In genomic region chr1:51960262-51960661, GRCh38 we compare ENCODE assay signal across 18 cellular contexts. TPM values are rescaled to one million over a fixed set of nuclear protein-coding genes. Genes with fewer than 3 reads are reported as not detected.
DNase-seq lines count a peak whose midpoint lies in the region; ATAC-seq and TF ChIP-seq lines count a peak whose summit lies in the region.
"Had no signal": no experiment of that assay in that cellular context is flagged by ENCODE, and none has a peak within 500 bp of the region (broad histone marks: within the 10 kb centered on the region; RNA-seq: fewer than 3 reads in every experiment).

No MANE protein-coding gene starts in this region.

- peaks cover 45% of the 10 kb centered on the region for H3K4me1 ChIP-seq in mesendoderm (ENCODE audit: control insufficient read depth, low read depth, low read length)

- no peaks in the 10 kb centered on the region for H3K9me3 Mint-ChIP-seq in stimulated activated naive B cell treated with anti-CD40 and anti-IgM and Interleukin-4, amounts not matched to agents 10 μg/mL and 1 μg/mL and 100 μg/mL, for 72 hours
- H3K9me3 Mint-ChIP-seq: activated naive CD4-positive, alpha-beta T cell treated with anti-CD3 and anti-CD28 coated beads for 36 hours; stimulated activated naive CD8-positive, alpha-beta T cell treated with anti-CD3 and anti-CD28 coated beads, Interleukin-15, amount 100 ng/mL, for 72 hours had no signal

- H3K18ac ChIP-seq in mesendoderm (ENCODE audit: low read length), result no peak overlapping the region

- peak overlapping the region; percentile 80 for H3K56ac ChIP-seq in mesendoderm (ENCODE audit: low read length)

- no peak for ATAC-seq in stimulated activated naive B cell treated with anti-CD40 and anti-IgM and Interleukin-4, amounts not matched to agents 10 μg/mL and 1 μg/mL and 100 μg/mL, for 72 hours (replicated peaks)
- ATAC-seq: left cardiac atrium; stimulated activated naive CD8-positive, alpha-beta T cell treated with anti-CD3 and anti-CD28 coated beads, Interleukin-15, amount 100 ng/mL, for 72 hours had no signal

- H3K4me3 Mint-ChIP-seq in stimulated activated naive B cell treated with anti-CD40 and anti-IgM and Interleukin-4, amounts not matched to agents 10 μg/mL and 1 μg/mL and 100 μg/mL, for 72 hours, result no peak overlapping the region
- H3K4me3 Mint-ChIP-seq: activated naive CD4-positive, alpha-beta T cell treated with anti-CD3 and anti-CD28 coated beads for 36 hours; stimulated activated naive CD8-positive, alpha-beta T cell treated with anti-CD3 and anti-CD28 coated beads, Interleukin-15, amount 100 ng/mL, for 72 hours had no signal

- no peak overlapping the region for H2BK120ac ChIP-seq in mesendoderm (ENCODE audit: low read depth, low read length)

- H3K4ac ChIP-seq in mesendoderm (ENCODE audit: low read depth, low read length), result no peak overlapping the region

- H3K27me3 ChIP-seq in HL-60 (ENCODE audit: insufficient read depth, poor library complexity, severe bottlenecking), result no peaks in the 10 kb centered on the region
- H3K27me3 ChIP-seq in mesendoderm (ENCODE audit: insufficient read depth, low read length, poor library complexity), result no peaks in the 10 kb centered on the region
- H3K27me3 ChIP-seq: BLaER1, brain microvascular endothelial cell had no signal

- peak overlapping the region; percentile 27 for H3K9ac ChIP-seq in mesendoderm (ENCODE audit: low read length)
- H3K9ac ChIP-seq: BLaER1 had no signal

- no peak overlapping the region for H2AK5ac ChIP-seq in mesendoderm (ENCODE audit: low read length)

- H3K36me3 Mint-ChIP-seq in stimulated activated naive B cell treated with anti-CD40 and anti-IgM and Interleukin-4, amounts not matched to agents 10 μg/mL and 1 μg/mL and 100 μg/mL, for 72 hours, result no peaks in the 10 kb centered on the region

- no CpG with 5 or more reads among the region's 3 CpGs for WGBS in mesendoderm (ENCODE audit: extremely low coverage, insufficient coverage, low lambda C conversion rate)

- no peaks in the 10 kb centered on the region for H3K79me2 ChIP-seq in mesendoderm (ENCODE audit: control insufficient read depth, insufficient read depth, low read length)

- H3K27ac ChIP-seq in HL-60 (replicated peaks) (no peak overlapping the region), mesendoderm (ENCODE audit: low read depth, low read length) (peak overlapping the region; percentile 71)
- H3K27ac ChIP-seq: BLaER1, brain microvascular endothelial cell, skin epidermis had no signal

- H2BK15ac ChIP-seq in mesendoderm (replicated peaks; ENCODE audit: low read depth), result no peak overlapping the region

- H3K4me3 ChIP-seq in HL-60 (replicated peaks; ENCODE audit: insufficient read depth, low read length), result no peak overlapping the region
- H3K4me3 ChIP-seq in mesendoderm (ENCODE audit: low read length), result no peak overlapping the region
- H3K4me3 ChIP-seq: BLaER1, skin epidermis had no signal

- H4K8ac ChIP-seq in mesendoderm (ENCODE audit: low read depth, low read length), result no peak overlapping the region

- no peak overlapping the region for H4K5ac ChIP-seq in mesendoderm (ENCODE audit: low read length)

- peak overlapping the region; percentile 93 for H2BK5ac ChIP-seq in mesendoderm (ENCODE audit: low read length)

- no peak overlapping the region for H3K23ac ChIP-seq in mesendoderm (ENCODE audit: low read length)

- H3K4me2 ChIP-seq in mesendoderm (ENCODE audit: low read length), result no peak overlapping the region

- H3K36me3 ChIP-seq in mesendoderm (ENCODE audit: control insufficient read depth, insufficient read depth, low read length), result peaks cover 2% of the 10 kb centered on the region
- H3K36me3 ChIP-seq: BLaER1, brain microvascular endothelial cell had no signal

- H3K4me1 Mint-ChIP-seq in stimulated activated naive B cell treated with anti-CD40 and anti-IgM and Interleukin-4, amounts not matched to agents 10 μg/mL and 1 μg/mL and 100 μg/mL, for 72 hours, result peaks cover 17 to 18% of the 10 kb centered on the region in 2 donors

- DNase-seq in HL-60 (ENCODE audit: low read depth in 1 of 2, low spot score in 1 of 2) (peak; percentile 4 to 53), NCI-H2107 treated with DMSO at 0.1 percent for 48 hours (lab: John Stamatoyannopoulos, UW; ENCODE audit: unreplicated experiment) (peak; percentile 86), SKM-1 treated with dmso at 0.1 percent for 144 hours (lab: John Stamatoyannopoulos, UW; ENCODE audit: unreplicated experiment) (peak; percentile 43), mesendoderm (peak; percentile 96), OCI-M2 (lab: John Stamatoyannopoulos, UW; ENCODE audit: unreplicated experiment) (no peak), GM13976 (ENCODE audit: low spot score) (no peak)
- no peak for DNase-seq in stimulated activated naive B cell treated with anti-CD40 and anti-IgM and Interleukin-4, amounts not matched to agents 10 μg/mL and 1 μg/mL and 100 μg/mL, for 72 hours
- no peak for DNase-seq in stimulated activated CD4-positive, alpha-beta T cell treated with anti-CD3 and anti-CD28 coated beads, Interleukin-15, amount 100 ng/mL, for 24 hours
- DNase-seq: activated CD4-positive, CD25-positive, alpha-beta regulatory T cell treated with anti-CD3 and anti-CD28 coated beads, Interleukin-2, amount 50 U/mL, for 72 hours; activated naive CD4-positive, alpha-beta T cell treated with anti-CD3 and anti-CD28 coated beads for 36 hours; brain microvascular endothelial cell; Karpas-422; left cardiac atrium; NCI-H1930; stimulated activated naive CD8-positive, alpha-beta T cell treated with anti-CD3 and anti-CD28 coated beads, Interleukin-15, amount 100 ng/mL, for 72 hours; T-helper 2 cell had no signal

- in situ Hi-C loops in GM13976 (cut with MboI; ENCODE audit: low sequenced_read_pairs, unreplicated experiment), result no loop called here

- peaks cover 11 to 21% of the 10 kb centered on the region in 2 donors for H3K27me3 Mint-ChIP-seq in stimulated activated naive B cell treated with anti-CD40 and anti-IgM and Interleukin-4, amounts not matched to agents 10 μg/mL and 1 μg/mL and 100 μg/mL, for 72 hours

- no peak overlapping the region for H3K27ac Mint-ChIP-seq in stimulated activated naive B cell treated with anti-CD40 and anti-IgM and Interleukin-4, amounts not matched to agents 10 μg/mL and 1 μg/mL and 100 μg/mL, for 72 hours
- H3K27ac Mint-ChIP-seq: activated naive CD4-positive, alpha-beta T cell treated with anti-CD3 and anti-CD28 coated beads for 36 hours had no signal

- H3K79me1 ChIP-seq in mesendoderm (ENCODE audit: low read length), result peaks cover 10% of the 10 kb centered on the region

- TF ChIP-seq CTCF in HL-60 (IDR thresholded peaks at IDR 0.05; ENCODE audit: insufficient read depth, low read length) (no peak), GM13976 (IDR thresholded peaks at IDR 0.05; ENCODE audit: borderline replicate concordance, control extremely low read depth, extremely low read depth, insufficient read depth, missing control alignments) (no peak)

RNA-seq across cellular contexts. Expression of gene RAB3B, which starts 30.2 kb away (rescaled TPM):
- 10.5 TPM for polyA plus RNA-seq in mesendoderm (2013, experiment 1 of 2)
- 10.4 TPM for polyA plus RNA-seq in mesendoderm (2013, experiment 2 of 2)

Comparison
In these comparisons a context has a peak if more than half of its experiments do, and no peak if none do; other contexts are left out.
1. DNase-seq: peak in HL-60 (2 of 2), NCI-H2107 treated with DMSO at 0.1 percent for 48 hours (single experiment), SKM-1 treated with dmso at 0.1 percent for 144 hours (single experiment) and mesendoderm (single experiment); none in stimulated activated naive B cell treated with anti-CD40 and anti-IgM and Interleukin-4, amounts not matched to agents 10 μg/mL and 1 μg/mL and 100 μg/mL, for 72 hours (single experiment), stimulated activated CD4-positive, alpha-beta T cell treated with anti-CD3 and anti-CD28 coated beads, Interleukin-15, amount 100 ng/mL, for 24 hours (single experiment), OCI-M2 (single experiment) and GM13976 (single experiment).